ENCODE assay signal across 22 cellular contexts in the genomic region with DNA sequence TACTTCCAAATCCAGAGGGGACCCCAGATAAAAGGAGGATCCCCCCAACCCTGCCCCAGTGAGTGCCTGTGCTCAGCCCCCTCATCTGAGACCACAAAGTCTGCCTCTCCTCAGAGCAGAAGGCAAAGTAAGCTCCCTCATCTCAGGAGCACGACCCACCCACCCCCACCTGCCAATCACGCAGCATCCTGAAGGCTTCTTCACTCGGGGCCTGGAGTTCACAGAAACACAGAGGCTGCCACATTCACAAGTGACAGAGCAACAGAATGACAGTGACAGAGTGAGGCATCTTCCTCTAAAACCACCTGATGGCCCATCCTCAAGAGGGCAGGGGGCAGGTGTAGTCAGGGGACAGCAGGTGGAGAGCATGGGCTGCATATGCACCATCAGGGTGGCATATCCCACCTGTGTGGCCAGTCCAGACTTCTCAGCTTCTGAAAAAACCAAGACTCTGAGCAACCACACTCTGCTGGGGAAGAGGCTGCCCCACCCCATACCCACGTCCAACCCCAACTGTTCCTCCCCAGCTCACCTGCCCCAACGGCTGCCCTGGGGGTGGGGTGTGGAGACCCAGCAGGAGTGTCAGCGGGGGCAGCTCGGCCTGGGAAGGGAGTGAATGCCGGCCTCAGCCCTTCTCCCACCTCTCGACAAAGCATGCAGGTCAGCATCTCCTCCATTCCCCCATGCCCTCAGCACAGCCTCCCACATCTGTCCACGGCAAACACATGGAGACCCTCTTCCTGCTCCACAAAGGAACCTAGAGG. TPM values are rescaled to one million over a fixed set of nuclear protein-coding genes. Genes with fewer than 3 reads are reported as not detected.
"Had no signal": no experiment of that assay in that cellular context is flagged by ENCODE, and none has a peak within 500 bp of the region (broad histone marks: within the 10 kb centered on the region; RNA-seq: fewer than 3 reads in every experiment).

No MANE protein-coding gene starts in this region.

- DNase-seq: activated CD4-positive, alpha-beta T cell treated with anti-CD3 and anti-CD28 coated beads for 36 hours; activated CD4-positive, alpha-beta T cell treated with anti-CD3 and anti-CD28 coated beads, Interleukin-2, amount 50 U/mL, for 4 hours; activated CD4-positive, CD25-positive, alpha-beta regulatory T cell; activated naive CD4-positive, alpha-beta T cell; activated T-cell treated with anti-CD3 and anti-CD28 coated beads for 4 hours; activated T-cell treated with anti-CD3 and anti-CD28 coated beads, Interleukin-2, amount 50 U/mL, for 72 hours; anterior cingulate cortex; body of pancreas; endodermal cell; foreskin keratinocyte; naive thymus-derived CD8-positive, alpha-beta T cell; occipital lobe; right lobe of liver; stimulated activated CD4-positive, alpha-beta T cell treated with anti-CD3 and anti-CD28 coated beads, Interleukin-12 subunit alpha, Interleukin-12 subunit beta, amount 100 ng/mL, for 4 hours; stimulated activated CD4-positive, alpha-beta T cell treated with anti-CD3 and anti-CD28 coated beads, Interleukin-4, amount 100 ng/mL, for 1 hour; T-helper 1 cell; transverse colon had no signal

- H3K27ac ChIP-seq: foreskin keratinocyte, right lobe of liver, skin epidermis had no signal

- ATAC-seq: activated CD4-positive, alpha-beta T cell treated with anti-CD3 and anti-CD28 coated beads for 36 hours; activated T-cell treated with anti-CD3 and anti-CD28 coated beads, Interleukin-2, amount 50 U/mL, for 72 hours; body of pancreas; esophagus mucosa; foreskin keratinocyte; naive thymus-derived CD8-positive, alpha-beta T cell; right lobe of liver; stimulated activated effector memory CD8-positive, alpha-beta T cell treated with anti-CD3 and anti-CD28 coated beads, Interleukin-12 subunit alpha, Interleukin-12 subunit beta, amount 100 ng/mL, for 72 hours had no signal

- H3K9me3 ChIP-seq: body of pancreas, right lobe of liver, transverse colon had no signal

- H3K27me3 ChIP-seq: body of pancreas, right lobe of liver, transverse colon had no signal

- H3K36me3 ChIP-seq: right lobe of liver, transverse colon had no signal

- FAIRE-seq: islet of Langerhans had no signal

- H3K4me1 ChIP-seq: foreskin keratinocyte had no signal

- H3K4me3 ChIP-seq: body of pancreas, right lobe of liver, skin epidermis, transverse colon had no signal

RNA-seq across cellular contexts. Expression of a gene that starts 19.3 kb away (rescaled TPM):
- total RNA-seq: activated CD4-positive, alpha-beta T cell treated with anti-CD3 and anti-CD28 coated beads for 36 hours; activated T-cell treated with anti-CD3 and anti-CD28 coated beads, Interleukin-2, amount 50 U/mL, for 72 hours; glomerular endothelial cell; naive thymus-derived CD8-positive, alpha-beta T cell had no signal
